In genomic region chr11:125914601-125915000, GRCh38 we compare ENCODE assay signal across 12 cellular contexts. TPM values are rescaled to one million over a fixed set of nuclear protein-coding genes. Genes with fewer than 3 reads are reported as not detected.
DNase-seq lines count a peak whose midpoint lies in the region; ATAC-seq, FAIRE-seq and TF ChIP-seq lines count a peak whose summit lies in the region.
"Not testable (repeated sequence)": the region's sequence is repeated elsewhere in the genome, so short reads cannot be mapped to it uniquely, and the experiment has no call there.
"Had no signal": no experiment of that assay in that cellular context is flagged by ENCODE, and none has a peak within 500 bp of the region (broad histone marks: within the 10 kb centered on the region; RNA-seq: fewer than 3 reads in every experiment).

No MANE protein-coding gene starts in this region.

- peak; percentile 17; the same call in 1 of the 2 replicates for TF ChIP-seq CTCF in BE2C (IDR thresholded peaks at IDR 0.05; ENCODE audit: low read depth, low read length)
- 0 out of 2 replicates have a peak, but pooled peaks have one; percentile 8 for TF ChIP-seq CTCF in GM12875 (IDR thresholded peaks at IDR 0.05; ENCODE audit: borderline replicate concordance, insufficient read depth, low read depth, low read length)
- peak; percentile 7 to 33 (median 26); a peak in 4 of 6 replicates for TF ChIP-seq CTCF in HCT116 (IDR thresholded peaks at IDR 0.05 in 2 of 3, conservative IDR thresholded peaks at IDR 0.05 in 1 of 3; ENCODE audit: borderline replicate concordance in 1 of 3, insufficient read depth in 1 of 3, low read depth in 2 of 3, low read length in 2 of 3)
- TF ChIP-seq CTCF in WERI-Rb-1 (IDR thresholded peaks at IDR 0.05; ENCODE audit: low read depth, low read length), result peak; percentile 15; the same call in 1 of the 2 replicates
- peak in 2 of 3 experiments; percentile 26 to 39; a peak in 2 of 4 replicates for TF ChIP-seq CTCF in H1 (IDR thresholded peaks at IDR 0.05; ENCODE audit: control extremely low read depth in 1 of 3, insufficient read depth in 1 of 3, low read depth in 1 of 3, low read length in 3 of 3)
- TF ChIP-seq CTCF in esophagus muscularis mucosa (IDR thresholded peaks at IDR 0.05), result not testable (repeated sequence)

- H3K9ac ChIP-seq in HCT116 (ENCODE audit: low read length); H1 (replicated peaks in 1 of 4; ENCODE audit: extremely low read depth in 1 of 4, low read depth in 3 of 4, low read length in 3 of 4): not testable (repeated sequence)

- not testable (repeated sequence) for H3K9me2 ChIP-seq in HCT116 (ENCODE audit: insufficient read depth)

- H2AFZ ChIP-seq in HCT116 (ENCODE audit: low read depth, low read length, poor library complexity, severe bottlenecking); H1 (ENCODE audit: low read length): not testable (repeated sequence)

- intact Hi-C loops in HCT116 (cut with micrococcal nuclease); esophagus muscularis mucosa (cut with DNase I): not testable (repeated sequence)

- H3K4ac ChIP-seq in H1 (replicated peaks; ENCODE audit: insufficient read length, low read depth, low read length), result not testable (repeated sequence)

- POLR2A ChIA-PET in HCT116 (lab: Charles Lee), result interaction anchor here (1.3 kb wide), 1 partner anchor 11 kb away, joined by 3 read pairs; the partner anchor contains the start of gene PUS3
- POLR2A ChIA-PET in H1 (lab: Charles Lee; ENCODE audit: partially characterized antibody), result interaction anchor here (1.2 kb wide), 1 partner anchor 12 kb away, joined by 6 read pairs; the partner anchor contains the start of gene PUS3

- H3K14ac ChIP-seq in H1 (ENCODE audit: insufficient read length), result not testable (repeated sequence)

- H3K79me2 ChIP-seq in HCT116 (ENCODE audit: insufficient read depth, low read length); H1 (ENCODE audit: control insufficient read depth in 1 of 2, insufficient read depth in 2 of 2, low read length in 2 of 2): not testable (repeated sequence)

- TF ChIP-seq RAD21 in HCT116 (IDR thresholded peaks at IDR 0.05; ENCODE audit: low read depth); H1 (IDR thresholded peaks at IDR 0.05 in 1 of 2, conservative IDR thresholded peaks at IDR 0.05 in 1 of 2; ENCODE audit: low read depth in 2 of 2, low read length in 2 of 2): not testable (repeated sequence)

- not testable (repeated sequence) for H3K27me3 ChIP-seq in BE2C; WERI-Rb-1 (ENCODE audit: insufficient read depth, low read depth, severe bottlenecking); H1 (replicated peaks in 1 of 4; ENCODE audit: control insufficient read depth in 3 of 4, extremely low read depth in 1 of 4, insufficient read depth in 3 of 4, low read length in 3 of 4)
- peaks cover 12% of the 10 kb centered on the region; the same call in 1 of the 2 replicates for H3K27me3 ChIP-seq in HCT116 (ENCODE audit: insufficient read depth, low read length)
- H3K27me3 ChIP-seq in esophagus muscularis mucosa, result peaks cover 0 to 26% (median 0%) of the 10 kb centered on the region in 4 donors

- H3K36me3 ChIP-seq in BE2C; HCT116 (ENCODE audit: control insufficient read depth in 1 of 2, insufficient read depth in 2 of 2, low read length in 2 of 2); WERI-Rb-1; H1 (ENCODE audit: control insufficient read depth in 2 of 4, insufficient read depth in 4 of 4, low read length in 3 of 4); esophagus muscularis mucosa: not testable (repeated sequence)

- not testable (repeated sequence) for BruUV-seq in HCT116 (replicated peaks; lab: Mats Ljungman, UMichigan)

- not testable (repeated sequence) for H3K18ac ChIP-seq in H1 (ENCODE audit: extremely low read depth, low read length)

- H3K4me2 ChIP-seq in HCT116 (ENCODE audit: low read length); H1 (ENCODE audit: insufficient read depth in 1 of 2, low read depth in 2 of 2, low read length in 2 of 2): not testable (repeated sequence)

- ATAC-seq in HCT116, result peak; percentile 55; the same call in 1 of the 2 replicates

- not testable (repeated sequence) for FAIRE-seq in H1 (lab: Jason Lieb, UNC)

- not testable (repeated sequence) for H3K23ac ChIP-seq in H1 (ENCODE audit: insufficient read length)

- not testable (repeated sequence) for H4K8ac ChIP-seq in H1 (ENCODE audit: extremely low read depth, insufficient read depth, low read length)

- H3K27ac ChIP-seq in HCT116 (ENCODE audit: low read depth, low read length); WERI-Rb-1; H1 (ENCODE audit: low read depth, low read length); esophagus muscularis mucosa (replicated peaks in 1 of 4): not testable (repeated sequence)

- H2BK5ac ChIP-seq in H1 (ENCODE audit: low read depth, low read length), result not testable (repeated sequence)

- H2BK15ac ChIP-seq in H1 (ENCODE audit: low read length), result not testable (repeated sequence)

- not testable (repeated sequence) for H3K4me1 ChIP-seq in BE2C; HCT116 (ENCODE audit: control insufficient read depth in 1 of 2, insufficient read depth in 2 of 2, low read length in 2 of 2); H1 (replicated peaks in 1 of 4; ENCODE audit: control insufficient read depth in 3 of 4, insufficient read depth in 4 of 4, low read length in 3 of 4); esophagus muscularis mucosa

- not testable (repeated sequence) for H4K20me1 ChIP-seq in HCT116 (ENCODE audit: insufficient read depth); H1 (replicated peaks in 1 of 2; ENCODE audit: control insufficient read depth in 1 of 2, insufficient read depth in 2 of 2, low read length in 2 of 2)

- not testable (repeated sequence) for DNase-seq in BE2C; HCT116 (ENCODE audit: low read depth, low spot score); WERI-Rb-1; H1 (ENCODE audit: low read depth in 1 of 2, low spot score in 2 of 2)
- DNase-seq in esophagus muscularis mucosa (ENCODE audit: extremely low spot score), result peak; percentile 42

- H2BK120ac ChIP-seq in H1 (replicated peaks; ENCODE audit: low read depth, low read length), result not testable (repeated sequence)

- WGBS in H1 (ENCODE audit: extremely low coverage in 1 of 2, insufficient coverage in 1 of 2, insufficient read length in 1 of 2, insufficient replicate concordance in 2 of 2, low coverage in 1 of 2, low lambda C conversion rate in 2 of 2, missing lambda C conversion rate in 1 of 2), 2 experiments, result 88% methylated on average over 3 of the region's 3 CpGs; no CpG with 5 or more reads in 1 of the 2 experiments
- WGBS in esophagus muscularis mucosa, result 75% methylated on average over 3 of the region's 3 CpGs

- RAD21 ChIA-PET in HCT116 (lab: Charles Lee; ENCODE audit: low non-redundant PET in 1 of 2, low total read pairs in 2 of 2, uncharacterized antibody in 2 of 2, unreplicated experiment in 2 of 2), result not testable (repeated sequence)

- not testable (repeated sequence) for H4K91ac ChIP-seq in H1 (replicated peaks; ENCODE audit: insufficient read length, low read length)

- not testable (repeated sequence) for TF ChIP-seq EP300 in H1 (IDR thresholded peaks at IDR 0.05; ENCODE audit: borderline replicate concordance in 1 of 2, low read depth in 2 of 2, low read length in 2 of 2); esophagus muscularis mucosa (IDR thresholded peaks at IDR 0.05)

- H3K56ac ChIP-seq in H1 (replicated peaks; ENCODE audit: insufficient read length, low read depth, low read length), result not testable (repeated sequence)

- H2AK5ac ChIP-seq in H1 (ENCODE audit: low read depth, low read length), result not testable (repeated sequence)

- CTCF ChIA-PET in HCT116 (lab: Charles Lee) (interaction anchor here (2.6 kb wide), 1 partner anchor 12 kb away, joined by 8 read pairs; the partner anchor contains the start of gene PUS3), H1 (lab: Charles Lee; ENCODE audit: partially characterized antibody) (interaction anchor here (0.9 to 1.8 kb wide), 4 partner anchors 29 to 286 kb away, joined by 3 to 11 read pairs (median 4); no protein-coding TSS in a partner anchor)

- H2BK12ac ChIP-seq in H1 (ENCODE audit: low read depth, low read length), result not testable (repeated sequence)

- not testable (repeated sequence) for TF ChIP-seq POLR2A in HCT116 (IDR thresholded peaks at IDR 0.05; ENCODE audit: borderline replicate concordance, extremely low read depth, insufficient read depth, insufficient read length); H1 (IDR thresholded peaks at IDR 0.05; ENCODE audit: control extremely low read depth in 1 of 2, low read depth in 2 of 2, low read length in 2 of 2); esophagus muscularis mucosa (IDR thresholded peaks at IDR 0.05; ENCODE audit: low read depth)

- not testable (repeated sequence) for H2BK20ac ChIP-seq in H1 (ENCODE audit: low read length)

- H4K5ac ChIP-seq in H1 (ENCODE audit: insufficient read length, low read depth, low read length), result not testable (repeated sequence)

- H3K4me3 ChIP-seq in BE2C (ENCODE audit: low read depth, low read length); GM12875 (ENCODE audit: low read depth, low read length); HCT116 (replicated peaks in 1 of 2; ENCODE audit: low read depth in 1 of 2, low read length in 2 of 2); WERI-Rb-1 (ENCODE audit: low read depth, low read length); H1 (ENCODE audit: extremely low read depth in 1 of 4, insufficient read depth in 2 of 4, low read depth in 3 of 4, low read length in 4 of 4); esophagus muscularis mucosa: not testable (repeated sequence)

- not testable (repeated sequence) for H3K23me2 ChIP-seq in H1 (ENCODE audit: low read depth, low read length)

- not testable (repeated sequence) for H3K9me3 ChIP-seq in BE2C; HCT116 (ENCODE audit: control insufficient read depth in 1 of 2, insufficient read depth in 1 of 2, low read depth in 1 of 2, low read length in 2 of 2); WERI-Rb-1 (ENCODE audit: severe bottlenecking); H1 (ENCODE audit: insufficient read depth in 2 of 2, low read depth in 1 of 2, low read length in 1 of 2); esophagus muscularis mucosa

- not testable (repeated sequence) for H3K79me1 ChIP-seq in H1 (ENCODE audit: low read depth, low read length)

RNA-seq across cellular contexts. Expression of gene DDX25, which starts 10.3 kb away (rescaled TPM):
- 5.5 TPM for polyA plus RNA-seq in BE2C (2012; ENCODE audit: insufficient read depth, insufficient read length, low read depth)
- total RNA-seq in HCT116 (2021; ENCODE audit: unreplicated experiment) (0.37 TPM), esophagus muscularis mucosa (under 1 TPM in 2 of 4 donors, not detected in 2; 0.06 to 0.17 TPM)
- polyA plus RNA-seq in HCT116 (2012), result 0.12 and 0.14 TPM in 2 replicates
- 16.3 and 17.9 TPM in 2 replicates for total RNA-seq in H1 (2021; fragmentation: NEBNext Ultra II Directional; extraction: Animal tissue kit (Norgen Biotek cat#: 25700))
- polyA plus RNA-seq in H1 (2011; rRNA removed), result 12.4 and 17.6 TPM in 2 replicates
- 20.1 TPM for polyA plus RNA-seq in H1 (2011; cell fraction: cytosol; rRNA removed)
- 12.2 TPM for polyA plus RNA-seq in H1 (2011; cell fraction: nucleus; rRNA removed)
- polyA plus RNA-seq in H1 (2012, experiment 1 of 2), result 11.4 to 17.1 TPM (median 16.1 TPM) in 4 replicates
- 5.5 TPM for polyA plus RNA-seq in H1 (2012, experiment 2 of 2)
- 16.5 TPM for polyA plus RNA-seq in H1 (2013, experiment 1 of 2)
- 15.8 TPM for polyA plus RNA-seq in H1 (2013, experiment 2 of 2)
- polyA minus RNA-seq in H1 (2011; rRNA and poly(A)+ RNA removed), result 15.6 and 22.2 TPM in 2 replicates
- polyA minus RNA-seq in H1 (2011; cell fraction: cytosol; rRNA and poly(A)+ RNA removed), result 6.5 TPM
- 9.1 TPM for polyA minus RNA-seq in H1 (2011; cell fraction: nucleus; rRNA and poly(A)+ RNA removed)
- total RNA-seq: Caco-2; CD4-positive, CD25-positive, alpha-beta regulatory T cell; HFFc6 had no signal
- polyA plus RNA-seq: BJ; CD4-positive, CD25-positive, alpha-beta regulatory T cell had no signal

RNA-seq across cellular contexts. Expression of gene PUS3, which starts 11.6 kb away (rescaled TPM):
- polyA plus RNA-seq in BE2C (2012; ENCODE audit: insufficient read depth, insufficient read length, low read depth), result 67.5 TPM
- total RNA-seq in HCT116 (2021; ENCODE audit: unreplicated experiment) (11.9 TPM), esophagus muscularis mucosa (10 to 100 TPM in 1 of 4 donors, 1 to 10 TPM in 3; 7.1 to 20.2 (median 8.5) TPM)
- 7.0 and 7.2 TPM in 2 replicates for polyA plus RNA-seq in HCT116 (2012)
- total RNA-seq in H1 (2021; fragmentation: NEBNext Ultra II Directional; extraction: Animal tissue kit (Norgen Biotek cat#: 25700)), result 20.0 and 22.6 TPM in 2 replicates
- 4.8 and 8.7 TPM in 2 replicates for polyA plus RNA-seq in H1 (2011; rRNA removed)
- polyA plus RNA-seq in H1 (2011; cell fraction: cytosol; rRNA removed), result 9.9 TPM
- polyA plus RNA-seq in H1 (2011; cell fraction: nucleus; rRNA removed), result 7.3 TPM
- polyA plus RNA-seq in H1 (2012, experiment 1 of 2), result 18.0 to 36.2 TPM (median 26.7 TPM) in 4 replicates
- 6.0 TPM for polyA plus RNA-seq in H1 (2012, experiment 2 of 2)
- polyA plus RNA-seq in H1 (2013, experiment 1 of 2), result 30.4 TPM
- 32.4 TPM for polyA plus RNA-seq in H1 (2013, experiment 2 of 2)
- 15.7 and 21.0 TPM in 2 replicates for polyA minus RNA-seq in H1 (2011; rRNA and poly(A)+ RNA removed)
- polyA minus RNA-seq in H1 (2011; cell fraction: cytosol; rRNA and poly(A)+ RNA removed), result 5.9 TPM
- 16.9 TPM for polyA minus RNA-seq in H1 (2011; cell fraction: nucleus; rRNA and poly(A)+ RNA removed)

RNA-seq across cellular contexts. Expression of gene HYLS1, which starts 27.1 kb away (rescaled TPM):
- polyA plus RNA-seq in BE2C (2012; ENCODE audit: insufficient read depth, insufficient read length, low read depth), result 4.4 TPM
- total RNA-seq in HCT116 (2021; ENCODE audit: unreplicated experiment) (18.9 TPM), esophagus muscularis mucosa (1 to 10 TPM; 2.8 to 6.9 (median 4.7) TPM)
- polyA plus RNA-seq in HCT116 (2012), result 4.6 and 11.1 TPM in 2 replicates
- total RNA-seq in H1 (2021; fragmentation: NEBNext Ultra II Directional; extraction: Animal tissue kit (Norgen Biotek cat#: 25700)), result 11.6 and 12.6 TPM in 2 replicates
- polyA plus RNA-seq in H1 (2011; rRNA removed), result 2.3 and 5.1 TPM in 2 replicates
- 5.5 TPM for polyA plus RNA-seq in H1 (2011; cell fraction: cytosol; rRNA removed)
- polyA plus RNA-seq in H1 (2011; cell fraction: nucleus; rRNA removed), result 2.4 TPM
- 7.5 to 11.5 TPM (median 7.9 TPM) in 4 replicates for polyA plus RNA-seq in H1 (2012, experiment 1 of 2)
- polyA plus RNA-seq in H1 (2012, experiment 2 of 2), result 1.6 TPM
- 7.1 TPM for polyA plus RNA-seq in H1 (2013, experiment 1 of 2)
- polyA plus RNA-seq in H1 (2013, experiment 2 of 2), result 7.6 TPM
- polyA minus RNA-seq in H1 (2011; rRNA and poly(A)+ RNA removed), result 6.1 and 6.9 TPM in 2 replicates
- 4.6 TPM for polyA minus RNA-seq in H1 (2011; cell fraction: cytosol; rRNA and poly(A)+ RNA removed)
- polyA minus RNA-seq in H1 (2011; cell fraction: nucleus; rRNA and poly(A)+ RNA removed), result 4.4 TPM

RNA-seq across cellular contexts. Expression of gene VSIG10L2, which starts 31.2 kb away (rescaled TPM):
- 1.3 TPM for polyA plus RNA-seq in BE2C (2012; ENCODE audit: insufficient read depth, insufficient read length, low read depth)
- not detected for total RNA-seq in HCT116 (2021; ENCODE audit: unreplicated experiment)
- not detected in 2 replicates for polyA plus RNA-seq in HCT116 (2012)
- total RNA-seq in H1 (2021; fragmentation: NEBNext Ultra II Directional; extraction: Animal tissue kit (Norgen Biotek cat#: 25700)), result not detected in 2 replicates
- not detected in 2 replicates for polyA plus RNA-seq in H1 (2011; rRNA removed)
- not detected for polyA plus RNA-seq in H1 (2011; cell fraction: cytosol; rRNA removed)
- not detected for polyA plus RNA-seq in H1 (2011; cell fraction: nucleus; rRNA removed)
- not detected in 4 replicates for polyA plus RNA-seq in H1 (2012, experiment 1 of 2)
- not detected for polyA plus RNA-seq in H1 (2012, experiment 2 of 2)
- not detected for polyA plus RNA-seq in H1 (2013, experiment 1 of 2)
- not detected for polyA plus RNA-seq in H1 (2013, experiment 2 of 2)
- polyA minus RNA-seq in H1 (2011; rRNA and poly(A)+ RNA removed), result not detected in 2 replicates
- polyA minus RNA-seq in H1 (2011; cell fraction: cytosol; rRNA and poly(A)+ RNA removed), result not detected
- polyA minus RNA-seq in H1 (2011; cell fraction: nucleus; rRNA and poly(A)+ RNA removed), result not detected
- total RNA-seq in esophagus muscularis mucosa, result under 1 TPM in 3 of 4 donors, not detected in 1; 0.33 to 0.57 (median 0.39) TPM
- total RNA-seq: Caco-2; CD4-positive, CD25-positive, alpha-beta regulatory T cell; CD8-positive, alpha-beta T cell; H7; HFFc6 had no signal
- polyA plus RNA-seq: BJ; CD4-positive, CD25-positive, alpha-beta regulatory T cell had no signal

Comparison
In these comparisons a context has a peak if more than half of its experiments do, and no peak if none do; other contexts are left out.
1. RNA of gene DDX25, which starts 10.3 kb away (total RNA-seq): 16.3 to 17.9 TPM in H1; 0.37 TPM in HCT116 (single experiment) and 0.06 to 0.17 TPM in esophagus muscularis mucosa; every median in the first group is over 10 times any median in the second.